16 cellular contexts compared by ENCODE assay signal in the genomic region with DNA sequence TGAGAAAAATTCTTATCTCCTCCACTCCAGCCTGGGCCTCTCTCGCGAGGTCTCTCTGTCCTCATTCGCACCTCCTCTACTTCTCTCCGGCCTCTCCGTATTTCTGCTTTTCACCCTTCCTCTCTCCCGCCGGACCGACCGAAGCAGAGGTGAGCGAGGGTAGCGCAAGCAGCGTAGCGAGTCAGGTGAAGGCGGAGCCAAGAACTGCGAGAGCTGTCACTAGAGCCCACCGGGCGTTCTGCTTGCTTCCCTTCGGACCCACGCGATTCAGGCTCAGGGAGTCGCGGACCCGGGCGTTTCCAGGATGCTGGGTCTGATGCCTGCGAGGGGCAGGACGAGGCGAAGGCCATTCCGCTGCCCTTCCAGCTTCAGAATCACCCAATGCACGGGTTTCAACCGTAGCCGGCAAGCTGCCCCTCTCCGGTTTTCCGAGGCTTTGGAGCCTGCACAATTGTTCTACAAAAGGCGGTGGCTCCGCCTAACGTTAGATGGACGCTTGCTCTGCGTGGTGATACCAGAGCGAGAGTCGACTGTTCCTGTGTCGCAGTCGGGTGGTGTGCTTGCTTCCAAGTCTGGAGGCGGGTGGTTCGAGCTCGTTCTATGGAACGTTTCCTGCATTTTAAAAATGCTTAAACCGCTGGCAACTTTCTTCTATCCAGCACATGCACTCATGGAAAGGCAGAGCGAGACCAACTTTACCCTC.
DNase-seq lines count a peak whose midpoint lies in the region; ATAC-seq and TF ChIP-seq lines count a peak whose summit lies in the region.
"Had no signal": no experiment of that assay in that cellular context is flagged by ENCODE, and none has a peak within 500 bp of the region (broad histone marks: within the 10 kb centered on the region; RNA-seq: fewer than 3 reads in every experiment).

No MANE protein-coding gene starts in this region.

- H3K4me3 Mint-ChIP-seq in GM23338 = peak overlapping the region; percentile 81
- H3K4me3 Mint-ChIP-seq in effector memory CD8-positive, alpha-beta T cell = peak overlapping the region; percentile 44 to 57
- H3K4me3 Mint-ChIP-seq in naive thymus-derived CD4-positive, alpha-beta T cell = peak overlapping the region in 8 of 10 donors; percentile 20 to 82 (median 63)

- H3K79me2 ChIP-seq in GM23338 (replicated peaks; ENCODE audit: insufficient read depth) = no peaks in the 10 kb centered on the region

- CTCF ChIA-PET in naive thymus-derived CD4-positive, alpha-beta T cell (lab: Charles Lee) = no interaction called here

- no peak overlapping the region for H3K27ac ChIP-seq in GM23338 (ENCODE audit: low read depth)
- no peak overlapping the region for H3K27ac ChIP-seq in naive thymus-derived CD4-positive, alpha-beta T cell (ENCODE audit: low read depth, low read length)
- no peak overlapping the region for H3K27ac ChIP-seq in substantia nigra (ENCODE audit: low read depth, low read length, poor library complexity, severe bottlenecking)

- peak; percentile 87 for ATAC-seq in GM23338
- no peak for ATAC-seq in effector memory CD8-positive, alpha-beta T cell (replicated peaks)
- ATAC-seq in naive thymus-derived CD4-positive, alpha-beta T cell = no peak
- no peak for ATAC-seq in GM19395 (IDR thresholded peaks at IDR 0.05; ENCODE audit: unreplicated experiment)
- ATAC-seq: stimulated activated naive CD8-positive, alpha-beta T cell treated with anti-CD3 and anti-CD28 coated beads, Interleukin-15, amount 100 ng/mL, for 72 hours had no signal

- no peaks in the 10 kb centered on the region for H3K36me3 Mint-ChIP-seq in GM23338 (ENCODE audit: low read depth)
- H3K36me3 Mint-ChIP-seq in effector memory CD8-positive, alpha-beta T cell (ENCODE audit: insufficient read depth) = no peaks in the 10 kb centered on the region
- peaks cover 0 to 14% (median 0%) of the 10 kb centered on the region in 5 donors for H3K36me3 Mint-ChIP-seq in naive thymus-derived CD4-positive, alpha-beta T cell

- H3K4me3 ChIP-seq in GM23338 = peak overlapping the region; percentile 30; the same call in 1 of the 2 replicates
- H3K4me3 ChIP-seq in naive thymus-derived CD4-positive, alpha-beta T cell (ENCODE audit: low read length) = no peak overlapping the region

- no peaks in the 10 kb centered on the region for H4K20me1 ChIP-seq in GM23338 (replicated peaks; ENCODE audit: insufficient read depth)

- POLR2A ChIA-PET in naive thymus-derived CD4-positive, alpha-beta T cell (lab: Charles Lee) = no interaction called here

- H3K9me3 Mint-ChIP-seq in GM23338 = no peaks in the 10 kb centered on the region; the same call in 1 of the 3 replicates
- H3K9me3 Mint-ChIP-seq in effector memory CD8-positive, alpha-beta T cell = peaks cover under 1 to 7% of the 10 kb centered on the region in 2 donors
- peaks cover 6 to 53% (median 10%) of the 10 kb centered on the region in 11 donors for H3K9me3 Mint-ChIP-seq in naive thymus-derived CD4-positive, alpha-beta T cell

- peaks cover 92% of the 10 kb centered on the region for H3K27me3 Mint-ChIP-seq in GM23338 (ENCODE audit: insufficient read depth, low read depth, poor library complexity)
- H3K27me3 Mint-ChIP-seq in effector memory CD8-positive, alpha-beta T cell = peaks cover 59 to 99% of the 10 kb centered on the region in 2 donors
- H3K27me3 Mint-ChIP-seq in naive thymus-derived CD4-positive, alpha-beta T cell = peaks cover 67 to 96% (median 91%) of the 10 kb centered on the region in 5 donors

- intact Hi-C loops in naive thymus-derived CD4-positive, alpha-beta T cell (cut with micrococcal nuclease) = no loop called here
- intact Hi-C loops in posterior cingulate gyrus (cut with DNase I) = no loop called here

- peak; percentile 16 for DNase-seq in NCI-H2227 (lab: John Stamatoyannopoulos, UW; ENCODE audit: unreplicated experiment)
- DNase-seq in NCI-H2227 treated with DMSO at 0.1 percent for 48 hours (lab: John Stamatoyannopoulos, UW) = no peak
- peak; percentile 5 for DNase-seq in GM23338 (ENCODE audit: low spot score)
- no peak for DNase-seq in effector memory CD8-positive, alpha-beta T cell
- DNase-seq in naive thymus-derived CD4-positive, alpha-beta T cell = no peak
- no peak for DNase-seq in posterior cingulate gyrus
- no peak for DNase-seq in substantia nigra (lab: John Stamatoyannopoulos, UW)
- DNase-seq: 8988T; amniotic stem cell; cortex of kidney; NCI-H1694; NCI-H774; Right ventricle myocardium superior; stimulated activated CD4-positive, alpha-beta T cell treated with anti-CD3 and anti-CD28 coated beads, Interleukin-4, amount 100 ng/mL, for 24 hours had no signal

- no peak for TF ChIP-seq CTCF in GM23338 (conservative IDR thresholded peaks at IDR 0.05; ENCODE audit: low read depth in 2 of 2)

- no peaks in the 10 kb centered on the region for H3K9me2 ChIP-seq in GM23338 (ENCODE audit: insufficient read depth)

- H3K9me3 ChIP-seq in naive thymus-derived CD4-positive, alpha-beta T cell (ENCODE audit: control insufficient read depth in 2 of 3, low read length in 3 of 3) = no peaks in the 10 kb centered on the region

- H3K36me3 ChIP-seq in GM23338 (ENCODE audit: insufficient read depth) = no peaks in the 10 kb centered on the region
- H3K36me3 ChIP-seq in naive thymus-derived CD4-positive, alpha-beta T cell (ENCODE audit: control insufficient read depth in 2 of 3, insufficient read depth in 3 of 3, low read length in 3 of 3) = no peaks in the 10 kb centered on the region

- no peak overlapping the region for H3K4me2 ChIP-seq in GM23338

- H3K4me1 Mint-ChIP-seq in GM23338 = peaks cover 6% of the 10 kb centered on the region; the same call in 2 of the 3 replicates
- H3K4me1 Mint-ChIP-seq in effector memory CD8-positive, alpha-beta T cell (ENCODE audit: low read depth in 2 of 2) = peaks cover 0 to 5% of the 10 kb centered on the region in 2 donors
- peaks cover 0 to 22% (median 10%) of the 10 kb centered on the region in 7 donors for H3K4me1 Mint-ChIP-seq in naive thymus-derived CD4-positive, alpha-beta T cell

- no peak overlapping the region for H3K27ac Mint-ChIP-seq in GM23338
- no peak overlapping the region for H3K27ac Mint-ChIP-seq in effector memory CD8-positive, alpha-beta T cell
- no peak overlapping the region for H3K27ac Mint-ChIP-seq in naive thymus-derived CD4-positive, alpha-beta T cell
- H3K27ac Mint-ChIP-seq: stimulated activated naive CD8-positive, alpha-beta T cell treated with anti-CD3 and anti-CD28 coated beads, Interleukin-15, amount 100 ng/mL, for 72 hours had no signal

- H2AFZ ChIP-seq in GM23338 = no peak overlapping the region

- no peaks in the 10 kb centered on the region for H3F3A ChIP-seq in GM23338 (replicated peaks; ENCODE audit: low read depth)

- H3K27me3 ChIP-seq in GM23338 (ENCODE audit: insufficient read depth) = peaks cover 20% of the 10 kb centered on the region
- peaks cover 0 to 3% of the 10 kb centered on the region in 2 donors for H3K27me3 ChIP-seq in naive thymus-derived CD4-positive, alpha-beta T cell (ENCODE audit: control insufficient read depth in 2 of 2, insufficient read depth in 2 of 2, low read length in 2 of 2)

- H3K4me1 ChIP-seq in GM23338 (ENCODE audit: insufficient read depth) = no peaks in the 10 kb centered on the region
- no peaks in the 10 kb centered on the region for H3K4me1 ChIP-seq in naive thymus-derived CD4-positive, alpha-beta T cell (ENCODE audit: control insufficient read depth in 2 of 2, insufficient read depth in 2 of 2, low read length in 2 of 2)

TF ChIP-seq in GM23338, 12 proteins besides CTCF, POLR2A, EP300 and RAD21 (continues in another document):
- no peak for TF ChIP-seq POLR2AphosphoS5 (IDR thresholded peaks at IDR 0.05; ENCODE audit: low read depth)
- no peak for TF ChIP-seq ZNF114 (CRISPR knock-in tag; IDR thresholded peaks at IDR 0.05)
- no peak for TF ChIP-seq EZH2 (IDR thresholded peaks at IDR 0.05; ENCODE audit: low read depth, unreplicated experiment)
- TF ChIP-seq NANOG (IDR thresholded peaks at IDR 0.05; ENCODE audit: borderline replicate concordance) = no peak
- TF ChIP-seq, protein P1, sequence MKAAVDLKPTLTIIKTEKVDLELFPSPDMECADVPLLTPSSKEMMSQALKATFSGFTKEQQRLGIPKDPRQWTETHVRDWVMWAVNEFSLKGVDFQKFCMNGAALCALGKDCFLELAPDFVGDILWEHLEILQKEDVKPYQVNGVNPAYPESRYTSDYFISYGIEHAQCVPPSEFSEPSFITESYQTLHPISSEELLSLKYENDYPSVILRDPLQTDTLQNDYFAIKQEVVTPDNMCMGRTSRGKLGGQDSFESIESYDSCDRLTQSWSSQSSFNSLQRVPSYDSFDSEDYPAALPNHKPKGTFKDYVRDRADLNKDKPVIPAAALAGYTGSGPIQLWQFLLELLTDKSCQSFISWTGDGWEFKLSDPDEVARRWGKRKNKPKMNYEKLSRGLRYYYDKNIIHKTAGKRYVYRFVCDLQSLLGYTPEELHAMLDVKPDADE (IDR thresholded peaks at IDR 0.05) = no peak
- TF ChIP-seq CREB1 (CRISPR knock-in tag; IDR thresholded peaks at IDR 0.05; ENCODE audit: low read depth) = no peak
- no peak for TF ChIP-seq ZNF331 (CRISPR knock-in tag; IDR thresholded peaks at IDR 0.05; ENCODE audit: low read depth)

Comparison
In these comparisons a context has a peak if more than half of its experiments do, and no peak if none do; other contexts are left out.
1. DNase-seq: peak in NCI-H2227 (single experiment) and GM23338 (single experiment); none in NCI-H2227 treated with DMSO at 0.1 percent for 48 hours (single experiment), effector memory CD8-positive, alpha-beta T cell (0 of 3), naive thymus-derived CD4-positive, alpha-beta T cell (0 of 9), posterior cingulate gyrus (0 of 10) and substantia nigra (0 of 49).
2. Peak in every context shown above with its lines, with median percentiles within 50 percentile points of each other: H3K4me3 Mint-ChIP-seq.